Comparison of ENCODE assay signal across 23 cellular contexts in genomic region chr1:201561195-201561564, GRCh38. TPM values are rescaled to one million over a fixed set of nuclear protein-coding genes. Genes with fewer than 3 reads are reported as not detected.
DNase-seq lines count a peak whose midpoint lies in the region; ATAC-seq and TF ChIP-seq lines count a peak whose summit lies in the region.
"Had no signal": no experiment of that assay in that cellular context is flagged by ENCODE, and none has a peak within 500 bp of the region (broad histone marks: within the 10 kb centered on the region; RNA-seq: fewer than 3 reads in every experiment).

No MANE protein-coding gene starts in this region.

- no peak overlapping the region for H3K9ac ChIP-seq in BLaER1
- H3K9ac ChIP-seq in adipocyte (ENCODE audit: low read length): peak overlapping the region; percentile 82

- no peak for ATAC-seq in upper lobe of left lung (ENCODE audit: low FRiP score in 2 of 2)
- ATAC-seq: activated CD4-positive, CD25-positive, alpha-beta regulatory T cell treated with anti-CD3 and anti-CD28 coated beads, Interleukin-2, amount 50 U/mL, for 24 hours; activated CD8-positive, alpha-beta T cell treated with anti-CD3 and anti-CD28 coated beads for 36 hours; foreskin keratinocyte had no signal

- peaks cover 64% of the 10 kb centered on the region for H4K20me1 ChIP-seq in BLaER1

- H3K4me2 ChIP-seq in BLaER1: peak overlapping the region; percentile 71

- no peak for TF ChIP-seq EP300 in upper lobe of left lung (IDR thresholded peaks at IDR 0.05)

- H3K27ac Mint-ChIP-seq in HFFc6: peak overlapping the region; percentile 95
- peak overlapping the region; percentile 83 for H3K27ac Mint-ChIP-seq in osteocyte (ENCODE audit: unreplicated experiment)
- H3K27ac Mint-ChIP-seq: activated CD8-positive, alpha-beta T cell treated with anti-CD3 and anti-CD28 coated beads for 36 hours; activated naive CD4-positive, alpha-beta T cell treated with anti-CD3 and anti-CD28 coated beads for 36 hours had no signal

- H3K4me3 ChIP-seq in BLaER1 (no peak overlapping the region), adipocyte (ENCODE audit: low read length) (no peak overlapping the region), upper lobe of left lung (no peak overlapping the region)
- H3K4me3 ChIP-seq: dorsolateral prefrontal cortex, prostate gland, suprapubic skin, uterus had no signal

- H3K36me3 ChIP-seq in BLaER1: peaks cover 12% of the 10 kb centered on the region; the same call in 1 of the 2 replicates
- no peaks in the 10 kb centered on the region for H3K36me3 ChIP-seq in adipocyte (ENCODE audit: control insufficient read depth, insufficient read depth, low read length, severe bottlenecking)
- no peaks in the 10 kb centered on the region for H3K36me3 ChIP-seq in upper lobe of left lung
- H3K36me3 ChIP-seq: prostate gland, suprapubic skin, uterus had no signal

- no peak for TF ChIP-seq CTCF in HFFc6 (IDR thresholded peaks at IDR 0.05)
- no peak for TF ChIP-seq CTCF in osteocyte (IDR thresholded peaks at IDR 0.05)
- no peak for TF ChIP-seq CTCF in GM20000 (IDR thresholded peaks at IDR 0.05; ENCODE audit: extremely low read depth, missing control alignments)
- no peak for TF ChIP-seq CTCF in upper lobe of left lung (IDR thresholded peaks at IDR 0.05)

- H3K9me3 ChIP-seq in BLaER1 (no peaks in the 10 kb centered on the region), adipocyte (ENCODE audit: control insufficient read depth, low read length) (no peaks in the 10 kb centered on the region), upper lobe of left lung (no peaks in the 10 kb centered on the region)
- H3K9me3 ChIP-seq: prostate gland, suprapubic skin, uterus had no signal

- H3K4me1 ChIP-seq in BLaER1: peaks cover 67% of the 10 kb centered on the region
- peaks cover 59% of the 10 kb centered on the region for H3K4me1 ChIP-seq in adipocyte (ENCODE audit: control insufficient read depth, insufficient read depth, low read length)
- H3K4me1 ChIP-seq in upper lobe of left lung: peaks cover 23 to 39% (median 37%) of the 10 kb centered on the region in 4 donors

- WGBS in upper lobe of left lung, 2 donors: 70 to 84% methylated on average over 3 of the region's 3 CpGs

- H3K27me3 ChIP-seq in BLaER1: no peaks in the 10 kb centered on the region
- H3K27me3 ChIP-seq in adipocyte (replicated peaks; ENCODE audit: control insufficient read depth, insufficient read depth, low read length): no peaks in the 10 kb centered on the region
- H3K27me3 ChIP-seq in upper lobe of left lung: no peaks in the 10 kb centered on the region
- H3K27me3 ChIP-seq: dorsolateral prefrontal cortex, suprapubic skin, uterus had no signal

- H3K27ac ChIP-seq in BLaER1 (no peak overlapping the region), upper lobe of left lung (no peak overlapping the region)
- H3K27ac ChIP-seq: foreskin keratinocyte, prostate gland had no signal

- H3K4me3 Mint-ChIP-seq in HFFc6 (peak overlapping the region; percentile 78), osteocyte (ENCODE audit: unreplicated experiment) (no peak overlapping the region)
- H3K4me3 Mint-ChIP-seq: activated CD8-positive, alpha-beta T cell treated with anti-CD3 and anti-CD28 coated beads for 36 hours; activated naive CD4-positive, alpha-beta T cell treated with anti-CD3 and anti-CD28 coated beads for 36 hours; neural crest cell had no signal

- no peak for TF ChIP-seq POLR2A in upper lobe of left lung (IDR thresholded peaks at IDR 0.05)

- DNase-seq in HFFc6: no peak
- DNase-seq in adipocyte (ENCODE audit: low read depth): no peak
- no peak for DNase-seq in osteocyte (ENCODE audit: extremely low spot score, unreplicated experiment)
- no peak for DNase-seq in GM20000 (ENCODE audit: low spot score)
- no peak for DNase-seq in upper lobe of left lung
- no peak for DNase-seq in activated gamma-delta T cell (lab: John Stamatoyannopoulos, UW)
- DNase-seq: activated CD8-positive, alpha-beta T cell treated with anti-CD3 and anti-CD28 coated beads for 36 hours; activated naive CD4-positive, alpha-beta T cell treated with anti-CD3 and anti-CD28 coated beads for 36 hours; activated T-cell treated with anti-CD3 and anti-CD28 coated beads, Interleukin-2, amount 50 U/mL, for 1 hour; AML-193; central memory CD4-positive, alpha-beta T cell; DMS53; dorsolateral prefrontal cortex; foreskin keratinocyte; NCI-H1436; NCI-H524; stimulated activated CD4-positive, alpha-beta T cell treated with anti-CD3 and anti-CD28 coated beads, Interleukin-1b, Interleukin-23, amount 100 ng/mL, for 48 hours; uterus had no signal

- H3K36me3 Mint-ChIP-seq in HFFc6 (ENCODE audit: low read depth) (peaks cover 5% of the 10 kb centered on the region), osteocyte (ENCODE audit: unreplicated experiment) (no peaks in the 10 kb centered on the region)

- H3K27me3 Mint-ChIP-seq in HFFc6 (ENCODE audit: insufficient read depth) (no peaks in the 10 kb centered on the region; the same call in 1 of the 2 replicates), osteocyte (ENCODE audit: unreplicated experiment) (no peaks in the 10 kb centered on the region)
- H3K27me3 Mint-ChIP-seq: activated CD8-positive, alpha-beta T cell treated with anti-CD3 and anti-CD28 coated beads for 36 hours had no signal

- H3K9me3 Mint-ChIP-seq in HFFc6 (no peaks in the 10 kb centered on the region), osteocyte (ENCODE audit: unreplicated experiment) (no peaks in the 10 kb centered on the region)
- H3K9me3 Mint-ChIP-seq: activated CD8-positive, alpha-beta T cell treated with anti-CD3 and anti-CD28 coated beads for 36 hours; activated naive CD4-positive, alpha-beta T cell treated with anti-CD3 and anti-CD28 coated beads for 36 hours; neural crest cell had no signal

- H3K4me1 Mint-ChIP-seq in HFFc6 (ENCODE audit: low read depth): peaks cover 91% of the 10 kb centered on the region
- H3K4me1 Mint-ChIP-seq in osteocyte (ENCODE audit: unreplicated experiment): peaks cover 71% of the 10 kb centered on the region

RNA-seq across cellular contexts. Expression of gene NAV1, which starts 22.3 kb away (rescaled TPM):
- total RNA-seq in HFFc6 (2021; fragmentation: NEBNext Ultra II Directional; extraction: Animal tissue kit (Norgen Biotek cat#: 25700)): 10 to 100 TPM; 72.9 to 88.0 (median 78.4) TPM
- total RNA-seq in osteocyte (286 and 288 TPM in 2 replicates), upper lobe of left lung (10 to 100 TPM; 15.2 to 41.0 (median 24.1) TPM)

RNA-seq across cellular contexts. Expression of gene CSRP1, which starts 54.3 kb away (rescaled TPM):
- total RNA-seq in HFFc6 (2021; fragmentation: NEBNext Ultra II Directional; extraction: Animal tissue kit (Norgen Biotek cat#: 25700)): 100 to 1,000 TPM; 540 to 614 (median 577) TPM
- 0.56 and 1.6 TPM in 2 replicates for total RNA-seq in osteocyte
- total RNA-seq in upper lobe of left lung: 100 to 1,000 TPM; 200 to 495 (median 327) TPM

Comparison
In these comparisons a context has a peak if more than half of its experiments do, and no peak if none do; other contexts are left out.
1. RNA of gene CSRP1, which starts 54.3 kb away (total RNA-seq): 540 to 614 TPM in HFFc6 and 200 to 495 TPM in upper lobe of left lung; 0.56 to 1.6 TPM in osteocyte; every median in the first group is over 10 times any median in the second.